Comparison of ENCODE assay signal across 1 cellular context in genomic region chr19:28614634-28615545, GRCh38.
TF ChIP-seq lines count a peak whose summit lies in the region.

No MANE protein-coding gene starts in this region.

TF ChIP-seq in K562, 482 proteins besides CTCF, POLR2A, EP300 and RAD21 (continued from another document):
- TF ChIP-seq ZMIZ1 (IDR thresholded peaks at IDR 0.05; ENCODE audit: low read depth in 2 of 2, low read length in 2 of 2) = 0 out of 4 replicates have a peak, but pooled peaks of 1 of the 2 experiments have one; percentile 59
- TF ChIP-seq IRF9 (tag; IDR thresholded peaks at IDR 0.05) = peak; percentile 62
- 0 out of 2 replicates have a peak, but pooled peaks have one; percentile 35 for TF ChIP-seq HMG20A (CRISPR knock-in tag; conservative IDR thresholded peaks at IDR 0.05)
- TF ChIP-seq, protein P1, sequence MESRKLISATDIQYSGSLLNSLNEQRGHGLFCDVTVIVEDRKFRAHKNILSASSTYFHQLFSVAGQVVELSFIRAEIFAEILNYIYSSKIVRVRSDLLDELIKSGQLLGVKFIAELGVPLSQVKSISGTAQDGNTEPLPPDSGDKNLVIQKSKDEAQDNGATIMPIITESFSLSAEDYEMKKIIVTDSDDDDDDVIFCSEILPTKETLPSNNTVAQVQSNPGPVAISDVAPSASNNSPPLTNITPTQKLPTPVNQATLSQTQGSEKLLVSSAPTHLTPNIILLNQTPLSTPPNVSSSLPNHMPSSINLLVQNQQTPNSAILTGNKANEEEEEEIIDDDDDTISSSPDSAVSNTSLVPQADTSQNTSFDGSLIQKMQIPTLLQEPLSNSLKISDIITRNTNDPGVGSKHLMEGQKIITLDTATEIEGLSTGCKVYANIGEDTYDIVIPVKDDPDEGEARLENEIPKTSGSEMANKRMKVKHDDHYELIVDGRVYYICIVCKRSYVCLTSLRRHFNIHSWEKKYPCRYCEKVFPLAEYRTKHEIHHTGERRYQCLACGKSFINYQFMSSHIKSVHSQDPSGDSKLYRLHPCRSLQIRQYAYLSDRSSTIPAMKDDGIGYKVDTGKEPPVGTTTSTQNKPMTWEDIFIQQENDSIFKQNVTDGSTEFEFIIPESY (CRISPR knock-in tag; IDR thresholded peaks at IDR 0.05) = peak; percentile 95
- peak; percentile 44; the same call in 1 of the 2 replicates for TF ChIP-seq ZNF518B (CRISPR knock-in tag; IDR thresholded peaks at IDR 0.05)
- TF ChIP-seq, protein P2, sequence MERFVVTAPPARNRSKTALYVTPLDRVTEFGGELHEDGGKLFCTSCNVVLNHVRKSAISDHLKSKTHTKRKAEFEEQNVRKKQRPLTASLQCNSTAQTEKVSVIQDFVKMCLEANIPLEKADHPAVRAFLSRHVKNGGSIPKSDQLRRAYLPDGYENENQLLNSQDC (CRISPR knock-in tag; IDR thresholded peaks at IDR 0.05) = 0 out of 2 replicates have a peak, but pooled peaks have one; percentile 61
- TF ChIP-seq ZNF551 (CRISPR knock-in tag; IDR thresholded peaks at IDR 0.05) = 0 out of 2 replicates have a peak, but pooled peaks have one; percentile 40
- TF ChIP-seq ELF4 (CRISPR knock-in tag; IDR thresholded peaks at IDR 0.05) = peak; percentile 80
- TF ChIP-seq ZKSCAN3 (CRISPR knock-in tag; IDR thresholded peaks at IDR 0.05) = no peak
- peak; percentile 71 for TF ChIP-seq CBFA2T2 (conservative IDR thresholded peaks at IDR 0.05)
- TF ChIP-seq RNF2 (IDR thresholded peaks at IDR 0.05) = peak; percentile 41; the same call in 1 of the 2 replicates
- 0 out of 2 replicates have a peak, but pooled peaks have one; percentile 34 for TF ChIP-seq ZNF586 (CRISPR knock-in tag; conservative IDR thresholded peaks at IDR 0.05)
- TF ChIP-seq KDM1A (IDR thresholded peaks at IDR 0.05) = peak in 1 of 2 experiments; percentile 33; a peak in 1 of 4 replicates
- TF ChIP-seq CCNT2 (IDR thresholded peaks at IDR 0.05; ENCODE audit: borderline replicate concordance, extremely low read depth, insufficient read length, low read depth, low read length) = peak; percentile 28
- TF ChIP-seq HBP1 (CRISPR knock-in tag; IDR thresholded peaks at IDR 0.05) = peak; percentile 84; the same call in 1 of the 2 replicates
- TF ChIP-seq ZNF253 (CRISPR knock-in tag; conservative IDR thresholded peaks at IDR 0.05) = peak; percentile 76; the same call in 1 of the 2 replicates
